ENCODE assay signal across 29 cellular contexts in the genomic region with DNA sequence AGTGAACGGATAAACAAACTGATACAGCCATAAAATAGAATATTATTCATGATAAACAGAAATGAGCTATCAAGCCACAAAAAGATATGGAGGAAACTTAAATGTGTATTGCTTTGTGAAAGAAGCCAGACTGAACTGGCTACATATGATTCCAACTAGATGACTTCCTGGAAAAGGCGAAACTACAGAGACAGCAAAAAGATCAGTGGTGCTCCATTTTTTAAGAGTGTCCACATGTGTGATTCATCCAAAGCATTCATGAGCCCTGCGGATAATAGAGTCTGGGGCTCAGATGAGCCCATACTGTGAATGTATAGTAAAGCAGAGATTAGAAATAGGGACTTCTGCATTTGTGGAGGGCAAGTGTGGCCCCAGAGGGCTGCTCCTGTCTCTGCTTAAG. TPM values are rescaled to one million over a fixed set of nuclear protein-coding genes. Genes with fewer than 3 reads are reported as not detected.
A peak's percentile ranks its signal among the peaks of the same experiment; 100 is the strongest.
DNase-seq lines count a peak whose midpoint lies in the region; ATAC-seq, FAIRE-seq and TF ChIP-seq lines count a peak whose summit lies in the region.
"Had no signal": no experiment of that assay in that cellular context is flagged by ENCODE, and none has a peak within 500 bp of the region (broad histone marks: within the 10 kb centered on the region; RNA-seq: fewer than 3 reads in every experiment).

No MANE protein-coding gene starts in this region.

- H2AFZ ChIP-seq in GM23338 (peak overlapping the region; percentile 38; the same call in 1 of the 2 replicates), OCI-LY7 (ENCODE audit: low read length) (peak overlapping the region; percentile 57; the same call in 1 of the 2 replicates), neural progenitor cell (replicated peaks) (no peak overlapping the region)

- H3K27me3 Mint-ChIP-seq in GM23338 (ENCODE audit: insufficient read depth, low read depth, poor library complexity) (peaks cover 10% of the 10 kb centered on the region), neural progenitor cell (ENCODE audit: insufficient read depth, low read depth) (peaks cover 2% of the 10 kb centered on the region), MCF 10A (ENCODE audit: insufficient read depth, unreplicated experiment) (no peaks in the 10 kb centered on the region)

- no peak overlapping the region for H3K27ac Mint-ChIP-seq in GM23338
- H3K27ac Mint-ChIP-seq in neural progenitor cell = peak overlapping the region; percentile 6
- no peak overlapping the region for H3K27ac Mint-ChIP-seq in MCF 10A (ENCODE audit: low read depth, unreplicated experiment)

- H3K27me3 ChIP-seq in GM23338 (ENCODE audit: insufficient read depth) (no peaks in the 10 kb centered on the region), neural progenitor cell (no peaks in the 10 kb centered on the region)

- no peak for DNase-seq in GM23338 (ENCODE audit: low spot score)
- DNase-seq in OCI-LY7 (ENCODE audit: low spot score) = no peak
- DNase-seq in neural progenitor cell (ENCODE audit: low spot score) = no peak
- no peak for DNase-seq in NCI-H1930 (lab: John Stamatoyannopoulos, UW)
- DNase-seq in RCC 7860 (ENCODE audit: low spot score) = no peak
- no peak for DNase-seq in NCI-H187 (lab: John Stamatoyannopoulos, UW)
- no peak for DNase-seq in MCF 10A (ENCODE audit: unreplicated experiment)
- DNase-seq: C1 segment of cervical spinal cord; CD4-positive, alpha-beta memory T cell; COR-L47; EL; GDM1; KBM-7; MM.1S; NCI-H1092 treated with DMSO at 0.1 percent for 48 hours; NCI-H1436; NCI-H187 treated with DMSO at 0.1 percent for 48 hours; NCI-H2107; NCI-H524; NCI-H82; SHP77 treated with DMSO at 0.1 percent for 48 hours; SW 1271 had no signal

- no peaks in the 10 kb centered on the region for H3K4me1 ChIP-seq in GM23338 (ENCODE audit: insufficient read depth)
- H3K4me1 ChIP-seq in OCI-LY7 (ENCODE audit: insufficient read depth, low read length, poor library complexity, severe bottlenecking) = peaks cover 13% of the 10 kb centered on the region
- peaks cover 5% of the 10 kb centered on the region for H3K4me1 ChIP-seq in neural progenitor cell

- H3K4me1 Mint-ChIP-seq in GM23338 = peaks cover 4% of the 10 kb centered on the region; the same call in 2 of the 3 replicates
- H3K4me1 Mint-ChIP-seq in neural progenitor cell = peaks cover 13% of the 10 kb centered on the region
- no peaks in the 10 kb centered on the region for H3K4me1 Mint-ChIP-seq in MCF 10A (ENCODE audit: insufficient read depth, unreplicated experiment)
- H3K4me1 Mint-ChIP-seq: CD4-positive, alpha-beta memory T cell had no signal

- H3K27ac ChIP-seq in GM23338 (ENCODE audit: low read depth) (no peak overlapping the region), OCI-LY7 (ENCODE audit: low read depth, low read length, poor library complexity, severe bottlenecking) (no peak overlapping the region), neural progenitor cell (no peak overlapping the region)
- H3K27ac ChIP-seq: SK-N-MC had no signal

- BruUV-seq in OCI-LY7 (replicated peaks; lab: Mats Ljungman, UMichigan) = no TSS peak
- no TSS peak for BruUV-seq in MCF 10A (replicated peaks; lab: Mats Ljungman, UMichigan)

- intact Hi-C loops in OCI-LY7 (cut with micrococcal nuclease; ENCODE audit: unreplicated experiment) (no loop called here), MCF 10A (cut with micrococcal nuclease) (no loop called here)

- no peak overlapping the region for H3K4me3 ChIP-seq in GM23338
- no peak overlapping the region for H3K4me3 ChIP-seq in OCI-LY7 (ENCODE audit: low read depth, low read length, poor library complexity, severe bottlenecking)
- H3K4me3 ChIP-seq in neural progenitor cell = no peak overlapping the region
- H3K4me3 ChIP-seq: SK-N-MC had no signal

- no peaks in the 10 kb centered on the region for H3K9me2 ChIP-seq in GM23338 (ENCODE audit: insufficient read depth)
- no peaks in the 10 kb centered on the region for H3K9me2 ChIP-seq in OCI-LY7 (ENCODE audit: insufficient read depth, low read length)

- TF ChIP-seq CTCF in GM23338 (conservative IDR thresholded peaks at IDR 0.05; ENCODE audit: low read depth in 2 of 2) (no peak), OCI-LY7 (conservative IDR thresholded peaks at IDR 0.05; ENCODE audit: low read length) (no peak), neural progenitor cell (IDR thresholded peaks at IDR 0.05) (no peak), MCF 10A (IDR thresholded peaks at IDR 0.05; ENCODE audit: unreplicated experiment) (no peak)

- CTCF ChIA-PET in OCI-LY7 (lab: Charles Lee; ENCODE audit: unreplicated experiment) (no interaction called here), MCF 10A (lab: Yijun Ruan, JAX) (interaction anchor here (0.5 to 6.3 kb wide), 8 partner anchors 13 to 282 kb away, joined by 3 to 32 read pairs (median 4); a partner anchor contains a TSS)

- H3K4me3 Mint-ChIP-seq in GM23338 (no peak overlapping the region), neural progenitor cell (no peak overlapping the region), MCF 10A (ENCODE audit: unreplicated experiment) (no peak overlapping the region)
- H3K4me3 Mint-ChIP-seq: CD4-positive, alpha-beta memory T cell had no signal

- H4K20me1 ChIP-seq in GM23338 (replicated peaks; ENCODE audit: insufficient read depth) = no peaks in the 10 kb centered on the region
- H4K20me1 ChIP-seq in OCI-LY7 (ENCODE audit: insufficient read depth, low read length) = no peaks in the 10 kb centered on the region
- H4K20me1 ChIP-seq in neural progenitor cell (ENCODE audit: low read depth) = no peaks in the 10 kb centered on the region

- H3K36me3 Mint-ChIP-seq in GM23338 (ENCODE audit: low read depth) (no peaks in the 10 kb centered on the region), neural progenitor cell (no peaks in the 10 kb centered on the region), MCF 10A (ENCODE audit: insufficient read depth, unreplicated experiment) (no peaks in the 10 kb centered on the region)
- H3K36me3 Mint-ChIP-seq: CD4-positive, alpha-beta memory T cell had no signal

- H3K79me2 ChIP-seq in GM23338 (replicated peaks; ENCODE audit: insufficient read depth) (no peaks in the 10 kb centered on the region), OCI-LY7 (ENCODE audit: insufficient read depth, low read depth, low read length) (no peaks in the 10 kb centered on the region), neural progenitor cell (ENCODE audit: low read depth) (no peaks in the 10 kb centered on the region)

- H3K36me3 ChIP-seq in GM23338 (ENCODE audit: insufficient read depth) = no peaks in the 10 kb centered on the region
- no peaks in the 10 kb centered on the region for H3K36me3 ChIP-seq in OCI-LY7 (ENCODE audit: insufficient read depth, low read length)
- H3K36me3 ChIP-seq in neural progenitor cell = no peaks in the 10 kb centered on the region

- POLR2A ChIA-PET in OCI-LY7 (lab: Charles Lee) (no interaction called here), MCF 10A (lab: Yijun Ruan, JAX) (interaction anchor here (0.7 to 2.3 kb wide), 4 partner anchors 14 to 121 kb away, joined by 3 to 12 read pairs (median 6); a partner anchor contains a TSS)

- H3K9me3 Mint-ChIP-seq in GM23338 = no peaks in the 10 kb centered on the region
- no peaks in the 10 kb centered on the region for H3K9me3 Mint-ChIP-seq in neural progenitor cell
- H3K9me3 Mint-ChIP-seq in MCF 10A (ENCODE audit: unreplicated experiment) = no peaks in the 10 kb centered on the region

- ATAC-seq in GM23338 = no peak
- ATAC-seq in esophagus mucosa = peak; percentile 7
- ATAC-seq: Panc1 had no signal

- H3K9me3 ChIP-seq in OCI-LY7 (ENCODE audit: low read length) (no peaks in the 10 kb centered on the region), neural progenitor cell (ENCODE audit: low read depth) (no peaks in the 10 kb centered on the region)

- H3F3A ChIP-seq in GM23338 (replicated peaks; ENCODE audit: low read depth) = peaks cover 4% of the 10 kb centered on the region; the same call in 1 of the 2 replicates
- H3F3A ChIP-seq in neural progenitor cell (ENCODE audit: low read depth) = peaks cover 2% of the 10 kb centered on the region

- H3K9ac ChIP-seq in neural progenitor cell = no peak overlapping the region

- FAIRE-seq in RCC 7860 (lab: Jason Lieb, UNC) = no peak
- FAIRE-seq: GM12891, GM19239, H54, HTR-8/SVneo had no signal

- H3K4me2 ChIP-seq in GM23338 (no peak overlapping the region), OCI-LY7 (ENCODE audit: low read length) (no peak overlapping the region), neural progenitor cell (no peak overlapping the region)

RNA-seq across cellular contexts. Expression of a gene that starts 7.8 kb away (rescaled TPM):
- total RNA-seq in GM23338 (2014; rRNA removed; shearing (Covaris generic)) = 22.6 and 27.0 TPM in 2 replicates
- polyA plus RNA-seq in GM23338 (2016; fragmentation: Nextera tagmentation; extraction: Ambion mirVana) = 17.7 and 17.8 TPM in 2 replicates
- 32.8 and 43.4 TPM in 2 replicates for total RNA-seq in OCI-LY7 (2014; rRNA removed; shearing (Covaris generic))
- total RNA-seq in OCI-LY7 (2022) (29.5 and 30.9 TPM in 2 replicates), esophagus mucosa (38.6 TPM), neural progenitor cell (ENCODE audit: low replicate concordance) (7.4 and 28.7 TPM in 2 replicates), MCF 10A (2022) (36.9 and 38.3 TPM in 2 replicates)

RNA-seq across cellular contexts. Expression of a gene that starts 27.7 kb away (rescaled TPM):
- total RNA-seq in GM23338 (2014; rRNA removed; shearing (Covaris generic)) = 4.9 and 5.4 TPM in 2 replicates
- 12.0 and 12.3 TPM in 2 replicates for polyA plus RNA-seq in GM23338 (2016; fragmentation: Nextera tagmentation; extraction: Ambion mirVana)
- 67.9 and 117 TPM in 2 replicates for total RNA-seq in OCI-LY7 (2014; rRNA removed; shearing (Covaris generic))
- total RNA-seq in OCI-LY7 (2022) (81.7 and 91.6 TPM in 2 replicates), esophagus mucosa (113 TPM), neural progenitor cell (ENCODE audit: low replicate concordance) (5.7 and 7.9 TPM in 2 replicates), MCF 10A (2022) (64.8 and 81.8 TPM in 2 replicates)

RNA-seq across cellular contexts. Expression of a gene that starts 52.6 kb away (rescaled TPM):
- 10.6 and 14.9 TPM in 2 replicates for total RNA-seq in GM23338 (2014; rRNA removed; shearing (Covaris generic))
- polyA plus RNA-seq in GM23338 (2016; fragmentation: Nextera tagmentation; extraction: Ambion mirVana) = 7.4 and 8.2 TPM in 2 replicates
- 5.9 and 10.0 TPM in 2 replicates for total RNA-seq in OCI-LY7 (2014; rRNA removed; shearing (Covaris generic))
- 8.0 and 11.3 TPM in 2 replicates for total RNA-seq in OCI-LY7 (2022)
- total RNA-seq in esophagus mucosa = 76.3 TPM
- 1.9 and 11.7 TPM in 2 replicates for total RNA-seq in neural progenitor cell (ENCODE audit: low replicate concordance)
- total RNA-seq in MCF 10A (2022) = 13.2 and 13.5 TPM in 2 replicates
